Comparison of ENCODE assay signal across 13 cellular contexts in the genomic region with DNA sequence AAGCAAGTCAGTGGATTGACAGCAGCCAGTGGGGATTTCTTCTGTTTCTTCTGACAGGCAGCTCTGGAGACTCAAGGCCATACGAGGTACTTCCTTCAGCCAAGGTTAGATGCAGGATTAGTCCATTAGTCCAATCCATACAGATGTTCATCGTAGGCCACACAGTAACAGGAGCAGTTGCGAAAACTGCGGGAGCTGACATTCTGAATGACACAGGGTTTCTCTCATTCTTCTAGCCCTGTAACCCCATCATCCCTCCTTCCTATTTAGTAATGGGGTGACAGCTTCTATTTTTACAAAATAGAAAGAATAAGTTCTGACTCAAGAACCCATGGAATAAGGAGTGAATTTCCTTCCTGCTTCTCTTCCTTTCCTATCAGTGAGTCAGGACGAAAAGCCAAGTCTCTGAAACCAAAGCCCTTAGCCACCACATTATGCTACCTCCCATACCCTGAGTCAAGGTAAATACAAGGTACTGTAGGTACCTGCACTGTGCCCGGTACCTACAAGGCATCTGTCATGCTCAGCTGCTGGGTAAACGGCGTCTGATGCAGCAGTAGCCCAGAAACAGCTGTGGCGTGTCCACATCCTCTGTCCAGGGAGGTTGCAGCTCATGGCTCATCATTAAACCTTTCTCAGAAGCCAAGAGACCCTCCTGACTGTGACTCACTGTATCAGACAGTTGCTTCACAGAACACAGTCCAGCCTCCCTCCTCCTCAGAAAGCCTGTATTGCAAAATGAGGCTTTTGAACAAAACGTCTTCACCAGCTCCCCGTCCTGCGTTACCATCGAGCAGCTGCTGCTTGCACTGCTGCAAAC.
A peak's percentile ranks its signal among the peaks of the same experiment; 100 is the strongest.
DNase-seq lines count a peak whose midpoint lies in the region; ATAC-seq and TF ChIP-seq lines count a peak whose summit lies in the region.
"Had no signal": no experiment of that assay in that cellular context is flagged by ENCODE, and none has a peak within 500 bp of the region (broad histone marks: within the 10 kb centered on the region; RNA-seq: fewer than 3 reads in every experiment).

No MANE protein-coding gene starts in this region.

- H3K4me3 ChIP-seq in ACC112 (ENCODE audit: low read depth, low read length) (peak overlapping the region; percentile 1; the same call in 1 of the 2 replicates), cardiac fibroblast (replicated peaks in 1 of 2; ENCODE audit: low read depth in 2 of 2, low read length in 2 of 2) (peak overlapping the region in 1 of 2 donors; percentile 29), lung (no peak overlapping the region)
- H3K4me3 ChIP-seq: SJSA1 had no signal

- H3K4me1 ChIP-seq in ACC112 (ENCODE audit: control insufficient read depth, insufficient read depth, low read length, unreplicated experiment) = peaks cover 15% of the 10 kb centered on the region
- H3K4me1 ChIP-seq in lung (ENCODE audit: control insufficient read depth in 2 of 2, insufficient read depth in 2 of 2, low read length in 2 of 2) = no peaks in the 10 kb centered on the region
- H3K4me1 ChIP-seq: parathyroid adenoma, SJSA1 had no signal

- H3K36me3 ChIP-seq in ACC112 (ENCODE audit: insufficient read depth, low read length) (no peaks in the 10 kb centered on the region), lung (ENCODE audit: control insufficient read depth in 2 of 2, insufficient read depth in 2 of 2, low read length in 2 of 2) (no peaks in the 10 kb centered on the region)
- H3K36me3 ChIP-seq: SJSA1 had no signal

- DNase-seq in HS-5 (ENCODE audit: low read depth) (peak; percentile 69), cardiac fibroblast (ENCODE audit: low read depth in 2 of 2) (peak; percentile 88 to 97), lung (ENCODE audit: low spot score) (peak; percentile 39), medulla oblongata (ENCODE audit: extremely low spot score) (no peak)
- DNase-seq: activated CD4-positive, alpha-beta memory T cell treated with anti-CD3 and anti-CD28 coated beads for 36 hours; anterior cingulate cortex; NCI-H1092 treated with DMSO at 0.1 percent for 48 hours had no signal

- no peaks in the 10 kb centered on the region for H3K79me2 ChIP-seq in ACC112 (ENCODE audit: control insufficient read depth, insufficient read depth, low read length, unreplicated experiment)
- H3K79me2 ChIP-seq: parathyroid adenoma had no signal

- ATAC-seq in lung (ENCODE audit: insufficient read depth, low FRiP score) (peak; percentile 28), HG03280 (IDR thresholded peaks at IDR 0.05; ENCODE audit: unreplicated experiment) (no peak), HG02588 (IDR thresholded peaks at IDR 0.05; ENCODE audit: unreplicated experiment) (no peak), HG03097 (IDR thresholded peaks at IDR 0.05; ENCODE audit: low FRiP score, unreplicated experiment) (no peak)

- WGBS in lung, 2 donors = 56 to 64% methylated on average over 13 of the region's 13 CpGs

- H3K9me3 ChIP-seq in lung (ENCODE audit: control insufficient read depth in 2 of 2, insufficient read depth in 1 of 2, low read length in 1 of 2) = no peaks in the 10 kb centered on the region
- H3K9me3 ChIP-seq: SJSA1 had no signal

- no peak for TF ChIP-seq CTCF in cardiac fibroblast (IDR thresholded peaks at IDR 0.05; ENCODE audit: low read depth, low read length)
- TF ChIP-seq CTCF in lung (IDR thresholded peaks at IDR 0.05; ENCODE audit: control extremely low read depth, extremely low read depth) = no peak

- peaks cover 26% of the 10 kb centered on the region for H3K27me3 ChIP-seq in ACC112 (ENCODE audit: insufficient read depth, low read length)
- no peaks in the 10 kb centered on the region for H3K27me3 ChIP-seq in lung (ENCODE audit: control insufficient read depth, insufficient read depth)
- H3K27me3 ChIP-seq: SJSA1 had no signal

- peak overlapping the region; percentile 19 for H2AFZ ChIP-seq in ACC112 (ENCODE audit: low read length, unreplicated experiment)
- H2AFZ ChIP-seq: parathyroid adenoma had no signal

- H3K27ac ChIP-seq in ACC112 (ENCODE audit: low read depth, low read length) (peak overlapping the region; percentile 42; the same call in 1 of the 2 replicates), lung (ENCODE audit: low read depth in 1 of 2, low read length in 1 of 2) (peak overlapping the region in 1 of 2 donors; percentile 20)
- H3K27ac ChIP-seq: parathyroid adenoma, SJSA1 had no signal
